In genomic region chr4:128549636-128550035, GRCh38 we compare ENCODE assay signal across 25 cellular contexts.
"Had no signal": no experiment of that assay in that cellular context is flagged by ENCODE, and none has a peak within 500 bp of the region (broad histone marks: within the 10 kb centered on the region; RNA-seq: fewer than 3 reads in every experiment).

No MANE protein-coding gene starts in this region.

- H3K9me3 ChIP-seq: left lung, lower lobe of right lung, mucosa of descending colon, ovary, right atrium auricular region, right lobe of liver, uterus had no signal

- H3K4me3 ChIP-seq: left lung, lower lobe of right lung, mucosa of descending colon, ovary, right atrium auricular region, right lobe of liver, smooth muscle cell, tibial nerve, uterus had no signal

- H3K36me3 ChIP-seq: left lung, lower lobe of right lung, ovary, right atrium auricular region, right lobe of liver, tibial nerve, uterus had no signal

- H3K27me3 ChIP-seq: left lung, ovary, right atrium auricular region, right lobe of liver, tibial nerve, uterus had no signal

- DNase-seq: hippocampal formation; kidney glomerular epithelial cell; left colon; left lung; lower lobe of right lung; mammary epithelial cell; mesendoderm; mucosa of descending colon; naive thymus-derived CD4-positive, alpha-beta T cell; ovary; right lobe of liver; stimulated activated CD4-positive, alpha-beta T cell treated with anti-CD3 and anti-CD28 coated beads, Interleukin-1b, Interleukin-23, amount 100 ng/mL, for 48 hours; stimulated activated CD4-positive, alpha-beta T cell treated with anti-CD3 and anti-CD28 coated beads, Interleukin-2, amount 100 ng/mL, for 48 hours; stimulated activated CD4-positive, alpha-beta T cell treated with anti-CD3 and anti-CD28 coated beads, Interleukin-4, amount 100 ng/mL, for 4 hours; stimulated activated CD8-positive, alpha-beta memory T cell treated with anti-CD3 and anti-CD28 coated beads, Interleukin-4, amount 100 ng/mL, for 48 hours; stimulated activated naive CD4-positive, alpha-beta T cell treated with Interleukin-2 at 50 U/mL for 16 hours; stimulated activated naive CD8-positive, alpha-beta T cell treated with anti-CD3 and anti-CD28 coated beads, Interleukin-15, amount 100 ng/mL, for 72 hours; substantia nigra; uterus had no signal

- H3K27ac ChIP-seq: left lung, lower lobe of right lung, ovary, right atrium auricular region, right lobe of liver, tibial nerve, uterus had no signal

- FAIRE-seq: keratinocyte had no signal

- H3K4me2 ChIP-seq: smooth muscle cell had no signal

- ATAC-seq: left colon; left lung; lower lobe of right lung; mucosa of descending colon; naive thymus-derived CD4-positive, alpha-beta T cell; natural killer cell treated with Interleukin-12 subunit alpha and Interleukin-12 subunit beta and Interleukin-15 and Interleukin-18, amount 100 ng/mL, for 72 hours; right lobe of liver; stimulated activated memory B cell treated with anti-CD40 and anti-IgM and Interleukin-4, amounts not matched to agents 10 μg/mL and 1 μg/mL and 100 μg/mL, for 72 hours; stimulated activated naive CD8-positive, alpha-beta T cell treated with anti-CD3 and anti-CD28 coated beads, Interleukin-15, amount 100 ng/mL, for 72 hours had no signal
